Comparison of ENCODE assay signal across 8 cellular contexts in the genomic region with DNA sequence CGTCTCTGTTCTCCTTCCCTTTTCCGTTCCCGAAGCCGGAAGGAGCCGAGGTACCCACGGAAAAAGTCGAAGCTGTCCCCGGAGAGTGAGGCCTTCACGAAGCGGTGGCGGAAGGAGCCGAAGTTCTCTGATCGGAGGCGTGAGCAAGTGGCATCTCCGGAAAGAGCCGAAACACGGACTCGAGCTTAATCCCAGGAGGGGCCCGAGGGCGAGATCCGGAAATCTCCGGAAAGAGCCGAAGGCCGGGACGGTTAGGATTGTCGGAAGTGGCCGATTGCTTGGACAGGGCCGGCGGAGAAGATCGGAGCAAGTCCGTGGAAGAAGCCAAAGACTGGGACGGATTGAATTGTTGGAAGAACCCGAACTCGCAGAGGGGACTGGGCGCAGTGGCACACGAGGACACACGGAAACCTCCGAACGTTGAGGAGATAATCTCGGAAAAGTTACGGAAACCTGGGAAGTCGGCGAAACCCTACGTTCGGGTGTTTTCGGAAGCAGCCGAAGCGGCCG. TPM values are rescaled to one million over a fixed set of nuclear protein-coding genes. Genes with fewer than 3 reads are reported as not detected.
A peak's percentile ranks its signal among the peaks of the same experiment; 100 is the strongest.
DNase-seq lines count a peak whose midpoint lies in the region; ATAC-seq and TF ChIP-seq lines count a peak whose summit lies in the region.

No MANE protein-coding gene starts in this region.

- no peaks in the 10 kb centered on the region for H3K27me3 ChIP-seq in IMR-90 (ENCODE audit: control insufficient read depth, insufficient read depth, low read length)
- H3K27me3 ChIP-seq in OCI-LY3 (ENCODE audit: low read depth, low read length): no peaks in the 10 kb centered on the region

- dilution Hi-C loops in IMR-90 (cut with HindIII; ENCODE audit: low sequenced_read_pairs, unreplicated experiment): no loop called here

- peak overlapping the region; percentile 99 for H4K91ac ChIP-seq in IMR-90 (ENCODE audit: insufficient read depth, low read depth, low read length)

- ATAC-seq in GM21529 (IDR thresholded peaks at IDR 0.05; ENCODE audit: unreplicated experiment) (peak; percentile 55), IMR-90 (ENCODE audit: low read depth) (peak; percentile 81)

- H3K14ac ChIP-seq in IMR-90 (replicated peaks; ENCODE audit: low read depth, low read length): peak overlapping the region; percentile 100

- peak overlapping the region; percentile 99 for H2AK9ac ChIP-seq in IMR-90 (replicated peaks; ENCODE audit: low read depth, low read length, poor library complexity)

- H3K4me3 Mint-ChIP-seq in Calu3 (ENCODE audit: low read depth, unreplicated experiment): peak overlapping the region; percentile 96

- peak overlapping the region; percentile 95 for H2BK120ac ChIP-seq in IMR-90 (ENCODE audit: low read depth, low read length)

- POLR2A ChIA-PET in IMR-90 (lab: Charles Lee; ENCODE audit: unreplicated experiment): interaction anchor here (0.6 to 1.1 kb wide), 7 partner anchors 10 to 1786 kb away, joined by 3 to 8 read pairs (median 5); no protein-coding TSS in a partner anchor

- TF ChIP-seq POLR2A in IMR-90 (IDR thresholded peaks at IDR 0.05; ENCODE audit: low read depth, low read length): peak; percentile 2; the same call in 1 of the 2 replicates

- H3K27ac Mint-ChIP-seq in Calu3 (ENCODE audit: unreplicated experiment): peak overlapping the region; percentile 96

- H3K4me3 ChIP-seq in IMR-90 (ENCODE audit: insufficient read depth, low read depth, low read length) (peak overlapping the region; percentile 71), OCI-LY3 (ENCODE audit: low read length) (peak overlapping the region; percentile 80)

- H3K27ac ChIP-seq in IMR-90 (ENCODE audit: insufficient read depth, low read length) (peak overlapping the region; percentile 98), OCI-LY3 (ENCODE audit: low read length) (peak overlapping the region; percentile 90)

- in situ Hi-C loops in IMR-90 (cut with MboI; ENCODE audit: low sequenced_read_pairs): loop anchor here (25.0 kb wide), 2 partner anchors 1192 to 1517 kb away; partner anchors contain the start of genes CDC42EP5, CNOT3 and LENG9

- peak overlapping the region; percentile 99 for H3K4ac ChIP-seq in IMR-90 (ENCODE audit: low read depth, low read length)

- no peak for TF ChIP-seq CTCF in Calu3 (IDR thresholded peaks at IDR 0.05; ENCODE audit: unreplicated experiment)
- no peak for TF ChIP-seq CTCF in IMR-90 (conservative IDR thresholded peaks at IDR 0.05; ENCODE audit: low read depth, low read length)
- TF ChIP-seq CTCF in OCI-LY3 (IDR thresholded peaks at IDR 0.05; ENCODE audit: low read depth, low read length): no peak

- H3K4me1 Mint-ChIP-seq in Calu3 (ENCODE audit: low read depth, unreplicated experiment): peaks cover 14% of the 10 kb centered on the region

- peak overlapping the region; percentile 97 for H2AK5ac ChIP-seq in IMR-90 (ENCODE audit: low read depth, low read length)

- peak overlapping the region; percentile 97 for H4K5ac ChIP-seq in IMR-90 (ENCODE audit: low read depth, low read length)

- H4K8ac ChIP-seq in IMR-90 (ENCODE audit: low read depth in 2 of 2, low read length in 2 of 2): peak overlapping the region; percentile 98 to 100

- H3K36me3 Mint-ChIP-seq in Calu3 (ENCODE audit: insufficient read depth, unreplicated experiment): peaks cover 71% of the 10 kb centered on the region

- peak overlapping the region; percentile 94 for H2BK5ac ChIP-seq in IMR-90 (ENCODE audit: low read depth, low read length, poor library complexity, severe bottlenecking)

- 0% methylated on average over 22 of the region's 49 CpGs; no CpG with 5 or more reads in 1 of the 2 experiments for WGBS in IMR-90 (ENCODE audit: extremely low coverage in 2 of 2, insufficient read length in 1 of 2), 2 experiments

- H3K79me2 ChIP-seq in OCI-LY3 (ENCODE audit: low read length): peaks cover 42% of the 10 kb centered on the region

- H3K27me3 Mint-ChIP-seq in Calu3 (ENCODE audit: unreplicated experiment): no peaks in the 10 kb centered on the region

- peak; percentile 99 for DNase-seq in Calu3
- DNase-seq in IMR-90: peak; percentile 99
- DNase-seq in activated T-cell treated with anti-CD3 and anti-CD28 coated beads for 48 hours (ENCODE audit: low read depth): peak; percentile 98
- peak; percentile 88 for DNase-seq in epidermal melanocyte (ENCODE audit: insufficient read length, low spot score)
- DNase-seq in midbrain (lab: John Stamatoyannopoulos, UW): peak; percentile 98
- peak; percentile 95 to 97 for DNase-seq in stimulated activated CD8-positive, alpha-beta memory T cell treated with anti-CD3 and anti-CD28 coated beads, Interleukin-15, amount 100 ng/mL, for 4 hours (ENCODE audit: low read depth in 2 of 2)

- intact Hi-C loops in Calu3 (cut with micrococcal nuclease; ENCODE audit: unreplicated experiment) (loop anchor here (10.0 kb wide), 1 partner anchor 150 kb away; no protein-coding TSS in a partner anchor), IMR-90 (cut with micrococcal nuclease) (loop anchor here (2.0 kb wide), 1 partner anchor 20 kb away; the partner anchor contains the start of gene EPN1)

- peak overlapping the region; percentile 74; the same call in 1 of the 2 replicates for H2BK20ac ChIP-seq in IMR-90 (ENCODE audit: low read depth, low read length)

- H3K36me3 ChIP-seq in IMR-90 (ENCODE audit: control insufficient read depth, insufficient read depth, low read length) (peaks cover 8% of the 10 kb centered on the region), OCI-LY3 (replicated peaks; ENCODE audit: low read depth, low read length) (peaks cover 35% of the 10 kb centered on the region)

- TF ChIP-seq RAD21 in IMR-90 (IDR thresholded peaks at IDR 0.05; ENCODE audit: low read length): no peak

- H3K18ac ChIP-seq in IMR-90 (ENCODE audit: low read depth, low read length): peak overlapping the region; percentile 96

- peaks cover 49% of the 10 kb centered on the region for H4K20me1 ChIP-seq in IMR-90 (ENCODE audit: insufficient read depth, low read length)
- peaks cover 30% of the 10 kb centered on the region for H4K20me1 ChIP-seq in OCI-LY3 (ENCODE audit: insufficient read depth, low read length)

- H2AFZ ChIP-seq in IMR-90 (replicated peaks; ENCODE audit: low read length, poor library complexity) (peak overlapping the region; percentile 98), OCI-LY3 (ENCODE audit: low read depth, low read length) (peak overlapping the region; percentile 54; the same call in 1 of the 2 replicates)

- H3K4me2 ChIP-seq in IMR-90 (ENCODE audit: low read depth, low read length) (peak overlapping the region; percentile 81), OCI-LY3 (ENCODE audit: low read length) (peak overlapping the region; percentile 76)

- H2BK15ac ChIP-seq in IMR-90 (ENCODE audit: low read depth, low read length): peak overlapping the region; percentile 92; the same call in 1 of the 3 replicates

- peaks cover 13% of the 10 kb centered on the region for H3K9me1 ChIP-seq in IMR-90 (ENCODE audit: insufficient read depth, low read length)

- peak overlapping the region; percentile 99 for H3K9ac ChIP-seq in IMR-90 (ENCODE audit: low read depth, low read length)
- peak overlapping the region; percentile 96 for H3K9ac ChIP-seq in OCI-LY3 (ENCODE audit: low read length)

- H3K9me3 ChIP-seq in IMR-90 (ENCODE audit: control insufficient read depth, insufficient read depth, low read length) (no peaks in the 10 kb centered on the region), OCI-LY3 (ENCODE audit: insufficient read depth, low read length) (no peaks in the 10 kb centered on the region)

- peaks cover 0 to 10% of the 10 kb centered on the region in 2 experiments; a peak in 1 of 4 replicates for H3K79me1 ChIP-seq in IMR-90 (ENCODE audit: low read depth in 1 of 2, low read length in 2 of 2)

- H3K56ac ChIP-seq in IMR-90 (ENCODE audit: extremely low read depth, insufficient read depth, low read length): peak overlapping the region; percentile 100

- peak overlapping the region; percentile 100 for H3K23ac ChIP-seq in IMR-90 (ENCODE audit: low read depth, low read length)

- H3K4me1 ChIP-seq in IMR-90 (ENCODE audit: control insufficient read depth, insufficient read depth, low read length) (peaks cover 10% of the 10 kb centered on the region), OCI-LY3 (ENCODE audit: low read length) (peaks cover 26% of the 10 kb centered on the region)

- CTCF ChIA-PET in Calu3 (lab: Charles Lee) (interaction anchor here (0.6 to 1.5 kb wide), 15 partner anchors 12 to 679 kb away, joined by 3 to 15 read pairs (median 3); partner anchors contain the start of genes FIZ1 and TMEM238), IMR-90 (lab: Yijun Ruan, JAX) (interaction anchor here (0.6 to 1.1 kb wide), 5 partner anchors 17 to 48 kb away, joined by 3 to 5 read pairs (median 3); no protein-coding TSS in a partner anchor)

- H3K9me3 Mint-ChIP-seq in Calu3 (ENCODE audit: low read depth, unreplicated experiment): no peaks in the 10 kb centered on the region

- no TSS peak for BruUV-seq in Calu3 (replicated peaks; lab: Mats Ljungman, UMichigan)
- BruUV-seq in IMR-90 (replicated peaks; lab: Mats Ljungman, UMichigan): no TSS peak

TF ChIP-seq in IMR-90, 13 proteins besides CTCF, POLR2A, EP300 and RAD21 (continues in another document):
- TF ChIP-seq MXI1 (IDR thresholded peaks at IDR 0.05; ENCODE audit: borderline replicate concordance, low read depth, low read length) (no peak), CEBPB (IDR thresholded peaks at IDR 0.05; ENCODE audit: low read depth, low read length) (no peak)

RNA-seq across cellular contexts. Expression of gene U2AF2, which starts 0.5 kb away (rescaled TPM):
- total RNA-seq in Calu3 (2022): 286 and 309 TPM in 2 replicates
- total RNA-seq in IMR-90 (2012; rRNA removed): 96.1 and 120 TPM in 2 replicates
- polyA plus RNA-seq in IMR-90 (2012; rRNA removed): 260 and 303 TPM in 2 replicates
- polyA plus RNA-seq in IMR-90 (2012; cell fraction: cytosol; rRNA removed): 162 and 288 TPM in 2 replicates
- 279 and 320 TPM in 2 replicates for polyA plus RNA-seq in IMR-90 (2012; cell fraction: nucleus; rRNA removed; ENCODE audit: low replicate concordance)

RNA-seq across cellular contexts. Expression of gene CCDC106, which starts 6.4 kb away (rescaled TPM):
- total RNA-seq in Calu3 (2022) (12.7 and 18.3 TPM in 2 replicates), IMR-90 (2012; rRNA removed) (2.2 and 2.3 TPM in 2 replicates)
- polyA plus RNA-seq in IMR-90 (2012; rRNA removed): 13.6 and 15.0 TPM in 2 replicates
- polyA plus RNA-seq in IMR-90 (2012; cell fraction: cytosol; rRNA removed): 17.1 and 19.8 TPM in 2 replicates
- polyA plus RNA-seq in IMR-90 (2012; cell fraction: nucleus; rRNA removed; ENCODE audit: low replicate concordance): 17.7 and 35.9 TPM in 2 replicates

RNA-seq across cellular contexts. Expression of gene ZNF581, which starts 10.9 kb away (rescaled TPM):
- total RNA-seq in Calu3 (2022) (33.0 and 33.1 TPM in 2 replicates), IMR-90 (2012; rRNA removed) (9.7 and 10.0 TPM in 2 replicates)
- polyA plus RNA-seq in IMR-90 (2012; rRNA removed): 21.9 and 24.5 TPM in 2 replicates
- polyA plus RNA-seq in IMR-90 (2012; cell fraction: cytosol; rRNA removed): 17.7 and 25.7 TPM in 2 replicates
- polyA plus RNA-seq in IMR-90 (2012; cell fraction: nucleus; rRNA removed; ENCODE audit: low replicate concordance): 13.3 and 24.2 TPM in 2 replicates

RNA-seq across cellular contexts. Expression of gene ZNF580, which starts 13.6 kb away (rescaled TPM):
- total RNA-seq in Calu3 (2022) (35.6 TPM in 2 replicates), IMR-90 (2012; rRNA removed) (1.4 and 1.7 TPM in 2 replicates)
- polyA plus RNA-seq in IMR-90 (2012; rRNA removed): 36.9 and 44.4 TPM in 2 replicates
- polyA plus RNA-seq in IMR-90 (2012; cell fraction: cytosol; rRNA removed): 31.7 and 69.6 TPM in 2 replicates
- polyA plus RNA-seq in IMR-90 (2012; cell fraction: nucleus; rRNA removed; ENCODE audit: low replicate concordance): 74.8 and 129 TPM in 2 replicates

RNA-seq across cellular contexts. Expression of gene EPN1, which starts 20.6 kb away (rescaled TPM):
- total RNA-seq in Calu3 (2022) (162 and 180 TPM in 2 replicates), IMR-90 (2012; rRNA removed) (19.0 and 21.9 TPM in 2 replicates)
- 122 and 127 TPM in 2 replicates for polyA plus RNA-seq in IMR-90 (2012; rRNA removed)
- 199 and 238 TPM in 2 replicates for polyA plus RNA-seq in IMR-90 (2012; cell fraction: cytosol; rRNA removed)
- polyA plus RNA-seq in IMR-90 (2012; cell fraction: nucleus; rRNA removed; ENCODE audit: low replicate concordance): 71.6 and 158 TPM in 2 replicates

Comparison
In these comparisons a context has a peak if more than half of its experiments do, and no peak if none do; other contexts are left out.
1. Peak in every context shown above with its lines: DNase-seq, ATAC-seq, H3K4me3 ChIP-seq and H3K27ac ChIP-seq.